ENCODE assay signal across 9 cellular contexts in genomic region chr6:32087574-32088486, GRCh38. TPM values are rescaled to one million over a fixed set of nuclear protein-coding genes. Genes with fewer than 3 reads are reported as not detected.
DNase-seq lines count a peak whose midpoint lies in the region; ATAC-seq, FAIRE-seq and TF ChIP-seq lines count a peak whose summit lies in the region.
"Had no signal": no experiment of that assay in that cellular context is flagged by ENCODE, and none has a peak within 500 bp of the region (broad histone marks: within the 10 kb centered on the region; RNA-seq: fewer than 3 reads in every experiment).

No MANE protein-coding gene starts in this region.

- CTCF ChIA-PET in GM10248 (lab: Yijun Ruan, JAX) (interaction anchor here (1.4 kb wide), 2 partner anchors 71 to 108 kb away, joined by 3 read pairs; no protein-coding TSS in a partner anchor), endothelial cell of umbilical vein (lab: Charles Lee) (interaction anchor here (0.8 to 1.6 kb wide), 7 partner anchors 12 to 698 kb away, joined by 3 to 7 read pairs (median 5); no protein-coding TSS in a partner anchor)

- H4K20me1 ChIP-seq in endothelial cell of umbilical vein (replicated peaks; ENCODE audit: control insufficient read depth, extremely low read depth, insufficient read depth, low read length) = no peaks in the 10 kb centered on the region

- no peaks in the 10 kb centered on the region for H3K36me3 Mint-ChIP-seq in naive B cell

- H3K9me1 ChIP-seq in endothelial cell of umbilical vein (replicated peaks; ENCODE audit: control insufficient read depth, extremely low read depth, insufficient read depth, low read length) = no peaks in the 10 kb centered on the region

- H3K27me3 ChIP-seq in endothelial cell of umbilical vein (ENCODE audit: control insufficient read depth in 2 of 2, insufficient read depth in 2 of 2, low read length in 2 of 2) = peaks cover 15 to 21% of the 10 kb centered on the region in 2 experiments

- H3K27ac Mint-ChIP-seq in naive B cell = no peak overlapping the region

- no peaks in the 10 kb centered on the region for H3K9me3 ChIP-seq in endothelial cell of umbilical vein (replicated peaks; ENCODE audit: control insufficient read depth, insufficient read depth, low read length)

- ATAC-seq in naive B cell (ENCODE audit: low read depth in 2 of 2) = peak; percentile 90 to 91
- peak; percentile 81 for ATAC-seq in stimulated activated naive CD8-positive, alpha-beta T cell treated with anti-CD3 and anti-CD28 coated beads, Interleukin-15, Interleukin-2, amounts not matched to agents 100 U/mL and 50 U/mL, for 24 hours
- no peak for ATAC-seq in GM18909 (IDR thresholded peaks at IDR 0.05; ENCODE audit: poor library complexity, unreplicated experiment)
- no peak for ATAC-seq in GM19463 (IDR thresholded peaks at IDR 0.05; ENCODE audit: unreplicated experiment)

- BruUV-seq in endothelial cell of umbilical vein (replicated peaks; lab: Mats Ljungman, UMichigan) = no TSS peak

- no peak overlapping the region for H3K4me3 ChIP-seq in endothelial cell of umbilical vein (replicated peaks in 1 of 3; ENCODE audit: insufficient read depth in 1 of 3, low read depth in 1 of 3, low read length in 3 of 3)
- H3K4me3 ChIP-seq: SJSA1 had no signal

- H3K79me2 ChIP-seq in endothelial cell of umbilical vein (ENCODE audit: control insufficient read depth, insufficient read depth, low read length) = no peaks in the 10 kb centered on the region

- no peak overlapping the region for H3K4me2 ChIP-seq in endothelial cell of umbilical vein (ENCODE audit: insufficient read depth, low read length)

- TF ChIP-seq POLR2A in endothelial cell of umbilical vein (IDR thresholded peaks at IDR 0.05; ENCODE audit: low read depth, low read length) = no peak

- H3K4me1 ChIP-seq in endothelial cell of umbilical vein (ENCODE audit: control insufficient read depth, extremely low read depth, insufficient read depth, low read length) = no peaks in the 10 kb centered on the region

- H3K27ac ChIP-seq in endothelial cell of umbilical vein (ENCODE audit: insufficient read depth, low read depth, low read length) = no peak overlapping the region
- H3K27ac ChIP-seq: SJSA1 had no signal

- peak overlapping the region in 1 of 8 donors; percentile 38 for H3K4me3 Mint-ChIP-seq in naive B cell

- H2AFZ ChIP-seq in endothelial cell of umbilical vein (ENCODE audit: low read depth, low read length) = no peak overlapping the region

- H3K27me3 Mint-ChIP-seq in naive B cell = peaks cover 38 to 80% (median 63%) of the 10 kb centered on the region in 3 donors

- DNase-seq in GM10248 (ENCODE audit: extremely low spot score) (peak; percentile 78), NCI-H526 (lab: John Stamatoyannopoulos, UW) (peak; percentile 54 to 81), endothelial cell of umbilical vein (ENCODE audit: low read depth, low spot score) (peak; percentile 64), naive B cell (peak; percentile 55)
- DNase-seq in activated CD8-positive, alpha-beta memory T cell treated with anti-CD3 and anti-CD28 coated beads for 48 hours (ENCODE audit: low read depth in 2 of 3, low spot score in 2 of 3) = peak; percentile 32 to 47 (median 40)
- peak; percentile 82 for DNase-seq in stimulated activated naive CD8-positive, alpha-beta T cell treated with anti-CD3 and anti-CD28 coated beads, Interleukin-15, Interleukin-2, amounts not matched to agents 100 U/mL and 50 U/mL, for 24 hours

- dilution Hi-C loops in endothelial cell of umbilical vein (cut with MboI; ENCODE audit: extremely low pct_ligation_motif_present, low sequenced_read_pairs) = no loop called here

- peaks cover 0 to 2% (median 0%) of the 10 kb centered on the region in 7 donors for H3K9me3 Mint-ChIP-seq in naive B cell

- intact Hi-C loops in endothelial cell of umbilical vein (cut with micrococcal nuclease) = no loop called here

- no peak overlapping the region for H3K9ac ChIP-seq in endothelial cell of umbilical vein (replicated peaks; ENCODE audit: extremely low read depth, insufficient read depth, low read length)

- POLR2A ChIA-PET in GM10248 (lab: Yijun Ruan, JAX) (no interaction called here), endothelial cell of umbilical vein (lab: Charles Lee) (no interaction called here)

- TF ChIP-seq CTCF in GM10248 (IDR thresholded peaks at IDR 0.05; ENCODE audit: control extremely low read depth, extremely low read depth, low read depth, missing control alignments) (peak; percentile 65), endothelial cell of umbilical vein (IDR thresholded peaks at IDR 0.05; ENCODE audit: extremely low read depth in 1 of 2, insufficient read depth in 1 of 2, low read depth in 1 of 2, low read length in 2 of 2) (peak; percentile 40 to 71)

- peaks cover 0 to 7% (median 5%) of the 10 kb centered on the region in 3 donors for H3K4me1 Mint-ChIP-seq in naive B cell

- peak; percentile 46 for FAIRE-seq in endothelial cell of umbilical vein (lab: Jason Lieb, UNC)

- H3K36me3 ChIP-seq in endothelial cell of umbilical vein (ENCODE audit: control insufficient read depth in 2 of 2, extremely low read depth in 1 of 2, insufficient read depth in 2 of 2, low read length in 2 of 2) = no peaks in the 10 kb centered on the region
- H3K36me3 ChIP-seq: SJSA1 had no signal

TF ChIP-seq in endothelial cell of umbilical vein, 7 proteins besides CTCF, POLR2A, EP300 and RAD21:
- TF ChIP-seq, protein P1, sequence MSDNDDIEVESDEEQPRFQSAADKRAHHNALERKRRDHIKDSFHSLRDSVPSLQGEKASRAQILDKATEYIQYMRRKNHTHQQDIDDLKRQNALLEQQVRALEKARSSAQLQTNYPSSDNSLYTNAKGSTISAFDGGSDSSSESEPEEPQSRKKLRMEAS (IDR thresholded peaks at IDR 0.05; ENCODE audit: insufficient read depth, insufficient read length) = no peak
- TF ChIP-seq MYC (IDR thresholded peaks at IDR 0.05; ENCODE audit: low read depth, low read length) = no peak
- no peak for TF ChIP-seq POLR2AphosphoS5 (IDR thresholded peaks at IDR 0.05; ENCODE audit: insufficient read depth, low read depth, low read length)
- TF ChIP-seq FOS (IDR thresholded peaks at IDR 0.05; ENCODE audit: borderline replicate concordance, insufficient read depth, low read length) = no peak
- TF ChIP-seq GATA2 (IDR thresholded peaks at IDR 0.05; ENCODE audit: insufficient read depth, insufficient read length, low read depth, low read length) = no peak
- no peak for TF ChIP-seq EZH2 (IDR thresholded peaks at IDR 0.05; ENCODE audit: borderline replicate concordance, low read depth, low read length, severe bottlenecking)
- TF ChIP-seq JUN (IDR thresholded peaks at IDR 0.05; ENCODE audit: borderline replicate concordance, insufficient read depth, insufficient read length, low read depth) = no peak

RNA-seq across cellular contexts. Expression of gene TNXB, which starts 21.3 kb away (rescaled TPM):
- 2.7 and 3.2 TPM in 2 replicates for total RNA-seq in endothelial cell of umbilical vein
- polyA plus RNA-seq in endothelial cell of umbilical vein = 0.24 and 0.47 TPM in 2 replicates
- 0.04 and 0.28 TPM in 2 replicates for polyA plus RNA-seq in endothelial cell of umbilical vein (2011; cell fraction: cytosol; rRNA removed)
- 2.3 and 2.4 TPM in 2 replicates for polyA plus RNA-seq in endothelial cell of umbilical vein (2011; cell fraction: nucleus; rRNA removed)
- polyA plus RNA-seq in endothelial cell of umbilical vein (2012) = 0.05 and 0.14 TPM in 2 replicates
- polyA minus RNA-seq in endothelial cell of umbilical vein = 0.57 and 0.95 TPM in 2 replicates
- polyA minus RNA-seq in endothelial cell of umbilical vein (2011; cell fraction: cytosol; rRNA and poly(A)+ RNA removed) = 1.1 TPM
- 2.9 and 3.7 TPM in 2 replicates for polyA minus RNA-seq in endothelial cell of umbilical vein (2011; cell fraction: nucleus; rRNA and poly(A)+ RNA removed)
- under 1 TPM in 2 of 6 donors, not detected in 4; 0.23 to 0.44 TPM for polyA plus RNA-seq in naive B cell (ENCODE audit: low read depth in 6 of 6)

RNA-seq across cellular contexts. Expression of gene ATF6B, which starts 40.2 kb away (rescaled TPM):
- 102 and 106 TPM in 2 replicates for total RNA-seq in endothelial cell of umbilical vein
- 113 and 115 TPM in 2 replicates for polyA plus RNA-seq in endothelial cell of umbilical vein
- polyA plus RNA-seq in endothelial cell of umbilical vein (2011; cell fraction: cytosol; rRNA removed) = 72.2 and 73.7 TPM in 2 replicates
- polyA plus RNA-seq in endothelial cell of umbilical vein (2011; cell fraction: nucleus; rRNA removed) = 173 and 238 TPM in 2 replicates
- 72.4 and 90.6 TPM in 2 replicates for polyA plus RNA-seq in endothelial cell of umbilical vein (2012)
- 87.7 and 103 TPM in 2 replicates for polyA minus RNA-seq in endothelial cell of umbilical vein
- 19.0 TPM for polyA minus RNA-seq in endothelial cell of umbilical vein (2011; cell fraction: cytosol; rRNA and poly(A)+ RNA removed)
- polyA minus RNA-seq in endothelial cell of umbilical vein (2011; cell fraction: nucleus; rRNA and poly(A)+ RNA removed) = 72.4 and 80.5 TPM in 2 replicates
- polyA plus RNA-seq in naive B cell (ENCODE audit: low read depth in 6 of 6) = 10 to 100 TPM; 25.7 to 35.0 (median 32.4) TPM

RNA-seq across cellular contexts. Expression of gene FKBPL, which starts 42.3 kb away (rescaled TPM):
- 5.2 and 6.0 TPM in 2 replicates for total RNA-seq in endothelial cell of umbilical vein
- polyA plus RNA-seq in endothelial cell of umbilical vein (3.4 and 3.5 TPM in 2 replicates), naive B cell (ENCODE audit: low read depth in 6 of 6) (1 to 10 TPM in 5 of 6 donors, not detected in 1; 1.0 to 3.4 (median 1.6) TPM)
- 3.8 and 4.4 TPM in 2 replicates for polyA plus RNA-seq in endothelial cell of umbilical vein (2011; cell fraction: cytosol; rRNA removed)
- polyA plus RNA-seq in endothelial cell of umbilical vein (2011; cell fraction: nucleus; rRNA removed) = 2.7 and 3.0 TPM in 2 replicates
- 3.3 and 4.7 TPM in 2 replicates for polyA plus RNA-seq in endothelial cell of umbilical vein (2012)
- polyA minus RNA-seq in endothelial cell of umbilical vein = 1.7 and 3.2 TPM in 2 replicates
- 1.4 TPM for polyA minus RNA-seq in endothelial cell of umbilical vein (2011; cell fraction: cytosol; rRNA and poly(A)+ RNA removed)
- polyA minus RNA-seq in endothelial cell of umbilical vein (2011; cell fraction: nucleus; rRNA and poly(A)+ RNA removed) = 1.2 TPM in 2 replicates

RNA-seq across cellular contexts. Expression of gene CYP21A2, which starts 49.6 kb away (rescaled TPM):
- 0.22 and 0.32 TPM in 2 replicates for total RNA-seq in endothelial cell of umbilical vein
- 0.06 and 0.46 TPM in 2 replicates for polyA plus RNA-seq in endothelial cell of umbilical vein
- 0.13 TPM in 1 of 2 replicates, not detected in the other for polyA plus RNA-seq in endothelial cell of umbilical vein (2011; cell fraction: cytosol; rRNA removed)
- polyA plus RNA-seq in endothelial cell of umbilical vein (2011; cell fraction: nucleus; rRNA removed) = 1.0 and 1.1 TPM in 2 replicates
- polyA plus RNA-seq in endothelial cell of umbilical vein (2012) = 0.12 TPM in 2 replicates
- 0.22 TPM in 1 of 2 replicates, not detected in the other for polyA minus RNA-seq in endothelial cell of umbilical vein
- not detected for polyA minus RNA-seq in endothelial cell of umbilical vein (2011; cell fraction: cytosol; rRNA and poly(A)+ RNA removed)
- polyA minus RNA-seq in endothelial cell of umbilical vein (2011; cell fraction: nucleus; rRNA and poly(A)+ RNA removed) = 1.5 TPM in 1 of 2 replicates, not detected in the other
- polyA plus RNA-seq in naive B cell (ENCODE audit: low read depth in 6 of 6) = not detected
- total RNA-seq: SJSA1 had no signal

Comparison
In these comparisons a context has a peak if more than half of its experiments do, and no peak if none do; other contexts are left out.
1. ATAC-seq: peak in naive B cell (2 of 2) and stimulated activated naive CD8-positive, alpha-beta T cell treated with anti-CD3 and anti-CD28 coated beads, Interleukin-15, Interleukin-2, amounts not matched to agents 100 U/mL and 50 U/mL, for 24 hours (single experiment); none in GM18909 (single experiment) and GM19463 (single experiment).
2. Peak in every context shown above with its lines, with median percentiles within 50 percentile points of each other: DNase-seq.